ENCODE assay signal across 10 cellular contexts in the genomic region with DNA sequence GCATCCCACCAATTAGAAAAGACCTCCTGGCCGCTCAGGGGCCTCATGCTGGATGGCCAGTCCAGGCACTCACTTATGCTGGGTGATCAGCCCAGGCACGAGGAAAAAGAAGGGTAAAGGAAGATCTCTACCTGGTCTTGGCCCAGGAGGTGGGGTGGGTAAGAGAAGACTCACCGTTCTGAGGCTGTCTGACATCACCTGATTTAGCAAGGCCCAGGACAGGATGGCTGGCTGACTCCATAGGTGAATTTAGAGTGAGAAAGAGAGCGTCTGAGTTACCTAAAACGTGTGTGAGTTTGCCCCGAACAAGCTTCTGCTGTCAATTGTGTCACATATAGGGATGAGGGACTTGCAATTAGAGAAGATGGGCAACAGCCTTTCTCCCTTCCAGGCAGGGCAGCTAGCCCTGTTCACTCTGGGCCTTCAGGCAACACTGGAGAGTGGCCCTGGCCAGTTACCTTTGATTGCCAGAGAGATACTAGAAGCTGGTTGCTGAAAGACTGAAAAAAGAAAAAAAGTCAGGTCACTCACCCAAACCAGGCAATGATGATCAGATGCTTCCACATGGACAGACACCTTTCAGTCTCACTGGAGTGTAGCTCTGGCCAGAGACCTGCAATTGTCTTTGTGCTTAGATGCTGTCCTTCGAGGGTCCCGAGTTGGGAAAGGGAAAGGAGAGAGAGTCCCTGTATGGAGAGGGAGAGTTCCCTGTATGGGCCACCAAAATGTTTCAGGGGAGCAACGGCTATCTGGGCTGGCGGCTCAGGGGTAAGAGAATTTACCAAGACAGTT. TPM values are rescaled to one million over a fixed set of nuclear protein-coding genes. Genes with fewer than 3 reads are reported as not detected.
A peak's percentile ranks its signal among the peaks of the same experiment; 100 is the strongest.
DNase-seq lines count a peak whose midpoint lies in the region; ATAC-seq and TF ChIP-seq lines count a peak whose summit lies in the region.
"Had no signal": no experiment of that assay in that cellular context is flagged by ENCODE, and none has a peak within 500 bp of the region (broad histone marks: within the 10 kb centered on the region; RNA-seq: fewer than 3 reads in every experiment).

No MANE protein-coding gene starts in this region.

- intact Hi-C loops in PC-3 (cut with micrococcal nuclease): no loop called here
- intact Hi-C loops in ascending aorta (cut with DNase I): loop anchor here (5.0 kb wide), 1 partner anchor 47 kb away; no protein-coding TSS in a partner anchor
- intact Hi-C loops in lower leg skin (cut with DNase I; ENCODE audit: low total_unique reads): no loop called here

- H2AFZ ChIP-seq in PC-3 (ENCODE audit: low read length) (no peak overlapping the region), mesenchymal stem cell (ENCODE audit: low read depth, low read length) (no peak overlapping the region)

- H2BK120ac ChIP-seq in mesenchymal stem cell (ENCODE audit: low read depth, low read length): peak overlapping the region; percentile 82

- H3K79me1 ChIP-seq in mesenchymal stem cell (replicated peaks; ENCODE audit: low read length, poor library complexity, severe bottlenecking): no peaks in the 10 kb centered on the region

- H3K9me3 ChIP-seq in PC-3 (ENCODE audit: low read length): no peaks in the 10 kb centered on the region
- no peaks in the 10 kb centered on the region for H3K9me3 ChIP-seq in ascending aorta
- no peaks in the 10 kb centered on the region for H3K9me3 ChIP-seq in mesenchymal stem cell (ENCODE audit: control insufficient read depth, low read length)
- no peaks in the 10 kb centered on the region for H3K9me3 ChIP-seq in subcutaneous abdominal adipose tissue (ENCODE audit: control insufficient read depth in 5 of 5, low read length in 5 of 5)

- peaks cover 20% of the 10 kb centered on the region for H3F3A ChIP-seq in PC-3 (ENCODE audit: low read length, unreplicated experiment)

- H3K36me3 ChIP-seq in PC-3 (ENCODE audit: low read depth, low read length) (no peaks in the 10 kb centered on the region), ascending aorta (no peaks in the 10 kb centered on the region), mesenchymal stem cell (ENCODE audit: control insufficient read depth in 1 of 2, insufficient read depth in 2 of 2, low read depth in 1 of 2, low read length in 2 of 2) (no peaks in the 10 kb centered on the region), subcutaneous abdominal adipose tissue (ENCODE audit: control insufficient read depth in 5 of 5, insufficient read depth in 5 of 5, low read length in 5 of 5) (no peaks in the 10 kb centered on the region)
- H3K36me3 ChIP-seq: WERI-Rb-1 had no signal

- H4K20me1 ChIP-seq in PC-3 (ENCODE audit: low read length): no peaks in the 10 kb centered on the region

- peak overlapping the region; percentile 94 to 100 for H2BK12ac ChIP-seq in mesenchymal stem cell (ENCODE audit: low read length in 2 of 2)

- H3K27ac ChIP-seq in PC-3 (ENCODE audit: low read length): peak overlapping the region; percentile 96
- peak overlapping the region; percentile 90 to 94 for H3K27ac ChIP-seq in ascending aorta
- peak overlapping the region; percentile 100 for H3K27ac ChIP-seq in mesenchymal stem cell (ENCODE audit: low read length, poor library complexity, severe bottlenecking)
- peak overlapping the region; percentile 85 for H3K27ac ChIP-seq in subcutaneous abdominal adipose tissue (ENCODE audit: low read depth, low read length)
- H3K27ac ChIP-seq: WERI-Rb-1 had no signal

- H2BK15ac ChIP-seq in mesenchymal stem cell (ENCODE audit: low read depth, poor library complexity, severe bottlenecking): peak overlapping the region; percentile 62

- H3K79me2 ChIP-seq in PC-3 (ENCODE audit: low read length): 0 out of 2 replicates have a peak, but pooled peaks cover 3% of the 10 kb centered on the region

- peak overlapping the region; percentile 79 to 97 for H3K4ac ChIP-seq in mesenchymal stem cell (ENCODE audit: low read depth in 1 of 2, low read length in 2 of 2)

- H4K91ac ChIP-seq in mesenchymal stem cell (ENCODE audit: low read length): peak overlapping the region; percentile 94

- H2BK5ac ChIP-seq in mesenchymal stem cell (ENCODE audit: low read depth, low read length, poor library complexity, severe bottlenecking): peak overlapping the region; percentile 68

- H3K23ac ChIP-seq in mesenchymal stem cell (ENCODE audit: low read length in 2 of 2): no peak overlapping the region

- H3K4me1 ChIP-seq in PC-3 (ENCODE audit: insufficient read depth, low read length) (peaks cover 52% of the 10 kb centered on the region), ascending aorta (peaks cover 13 to 45% of the 10 kb centered on the region in 2 donors), mesenchymal stem cell (ENCODE audit: control insufficient read depth, insufficient read depth, low read depth, low read length) (peaks cover 18% of the 10 kb centered on the region), subcutaneous abdominal adipose tissue (ENCODE audit: control insufficient read depth in 5 of 5, insufficient read depth in 5 of 5, low read length in 5 of 5) (peaks cover 14 to 51% (median 45%) of the 10 kb centered on the region in 5 donors)

- H3K4me3 ChIP-seq in PC-3 (ENCODE audit: low read length) (no peak overlapping the region), ascending aorta (peak overlapping the region in 1 of 2 donors; percentile 6), mesenchymal stem cell (ENCODE audit: insufficient read depth in 1 of 2, low read depth in 1 of 2, low read length in 2 of 2) (no peak overlapping the region), subcutaneous abdominal adipose tissue (ENCODE audit: low read depth in 1 of 5, low read length in 5 of 5) (peak overlapping the region in 2 of 5 donors; percentile 4 to 26), lower leg skin (ENCODE audit: low read depth, poor library complexity, severe bottlenecking) (no peak overlapping the region)

- H2AK5ac ChIP-seq in mesenchymal stem cell (ENCODE audit: low read length, severe bottlenecking): peak overlapping the region; percentile 97

- DNase-seq in PC-3 (no peak), ascending aorta (ENCODE audit: low spot score in 2 of 2) (no peak), mesenchymal stem cell (no peak), NCI-H1417 (lab: John Stamatoyannopoulos, UW) (no peak), lower leg skin (ENCODE audit: low spot score in 2 of 2) (no peak)
- DNase-seq: activated naive CD4-positive, alpha-beta T cell; stimulated activated CD4-positive, alpha-beta T cell treated with anti-CD3 and anti-CD28 coated beads, Interleukin-4, amount 100 ng/mL, for 4 hours; WERI-Rb-1 had no signal

- WGBS in mesenchymal stem cell: 83% methylated on average over 10 of the region's 10 CpGs
- whole genome bisulfite sequencing in lower leg skin, 2 donors: 87 to 93% methylated on average over 10 of the region's 10 CpGs

- CTCF ChIA-PET in PC-3 (lab: Charles Lee): no interaction called here

- no peak for TF ChIP-seq POLR2A in lower leg skin (IDR thresholded peaks at IDR 0.05)

- no peak for TF ChIP-seq CTCF in PC-3 (conservative IDR thresholded peaks at IDR 0.05; ENCODE audit: low read depth, low read length)
- TF ChIP-seq CTCF in ascending aorta (IDR thresholded peaks at IDR 0.05): no peak
- no peak for TF ChIP-seq CTCF in lower leg skin (IDR thresholded peaks at IDR 0.05)

- H3K18ac ChIP-seq in mesenchymal stem cell (ENCODE audit: low read depth in 1 of 2, low read length in 2 of 2): peak overlapping the region; percentile 31 to 92

- H3K4me2 ChIP-seq in PC-3 (ENCODE audit: low read length) (no peak overlapping the region), mesenchymal stem cell (ENCODE audit: low read length, poor library complexity, severe bottlenecking) (no peak overlapping the region)

- H3K14ac ChIP-seq in mesenchymal stem cell (ENCODE audit: low read length in 2 of 2): peak overlapping the region in 1 of 2 experiments; percentile 31

- H3K9me2 ChIP-seq in PC-3 (replicated peaks; ENCODE audit: low read length): no peaks in the 10 kb centered on the region

- H3K27me3 ChIP-seq in PC-3 (ENCODE audit: low read length) (no peaks in the 10 kb centered on the region), ascending aorta (no peaks in the 10 kb centered on the region), mesenchymal stem cell (ENCODE audit: control insufficient read depth in 1 of 2, insufficient read depth in 1 of 2, low read length in 2 of 2) (no peaks in the 10 kb centered on the region), subcutaneous abdominal adipose tissue (ENCODE audit: control insufficient read depth in 5 of 5, insufficient read depth in 4 of 5, low read length in 5 of 5) (no peaks in the 10 kb centered on the region)

- BruUV-seq in PC-3 (replicated peaks; lab: Mats Ljungman, UMichigan): no TSS peak

- POLR2A ChIA-PET in PC-3 (lab: Charles Lee; ENCODE audit: unreplicated experiment): interaction anchor here (0.6 kb wide), 1 partner anchor 21 kb away, joined by 4 read pairs; no protein-coding TSS in a partner anchor

- H3K9ac ChIP-seq in PC-3 (ENCODE audit: low read length) (peak overlapping the region; percentile 94), mesenchymal stem cell (ENCODE audit: low read length) (peak overlapping the region; percentile 87), subcutaneous abdominal adipose tissue (ENCODE audit: low read length in 5 of 5) (peak overlapping the region in 1 of 5 donors; percentile 56)

- ATAC-seq in PC-3 (no peak), HG03280 (IDR thresholded peaks at IDR 0.05; ENCODE audit: unreplicated experiment) (no peak)

- H4K8ac ChIP-seq in mesenchymal stem cell (ENCODE audit: low read length): peak overlapping the region; percentile 83

RNA-seq across cellular contexts. Expression of a gene that starts 35.7 kb away (rescaled TPM):
- total RNA-seq in PC-3 (2014; rRNA removed) (1,173 and 1,198 TPM in 2 replicates), ascending aorta (51.9 TPM), lower leg skin (10 to 100 TPM; 20.9 to 56.5 (median 33.3) TPM)
- polyA plus RNA-seq in mesenchymal stem cell (2013, experiment 1 of 2): 220 TPM
- 207 TPM for polyA plus RNA-seq in mesenchymal stem cell (2013, experiment 2 of 2)

RNA-seq across cellular contexts. Expression of a gene that starts 37.6 kb away (rescaled TPM):
- total RNA-seq in PC-3 (2014; rRNA removed): 305 and 401 TPM in 2 replicates
- 123 TPM for total RNA-seq in ascending aorta
- 120 TPM for polyA plus RNA-seq in mesenchymal stem cell (2013, experiment 1 of 2)
- polyA plus RNA-seq in mesenchymal stem cell (2013, experiment 2 of 2): 118 TPM
- total RNA-seq in lower leg skin: 10 to 100 TPM; 40.2 to 64.1 (median 42.5) TPM

RNA-seq across cellular contexts. Expression of a gene that starts 59.9 kb away (rescaled TPM):
- total RNA-seq in PC-3 (2014; rRNA removed): 1,245 and 1,398 TPM in 2 replicates
- total RNA-seq in ascending aorta: 537 TPM
- polyA plus RNA-seq in mesenchymal stem cell (2013, experiment 1 of 2): 839 TPM
- polyA plus RNA-seq in mesenchymal stem cell (2013, experiment 2 of 2): 819 TPM
- total RNA-seq in lower leg skin: 100 to 1,000 TPM; 119 to 179 (median 156) TPM

Comparison
In these comparisons a context has a peak if more than half of its experiments do, and no peak if none do; other contexts are left out.
1. RNA of a gene that starts 35.7 kb away (total RNA-seq): 1,173 to 1,198 TPM in PC-3; 51.9 TPM in ascending aorta (single experiment) and 20.9 to 56.5 TPM in lower leg skin; every median in the first group is over 10 times any median in the second.
2. Peak in every context shown above with its lines, with median percentiles within 50 percentile points of each other: H3K27ac ChIP-seq.